Comparison of ENCODE assay signal across 8 cellular contexts in the genomic region with DNA sequence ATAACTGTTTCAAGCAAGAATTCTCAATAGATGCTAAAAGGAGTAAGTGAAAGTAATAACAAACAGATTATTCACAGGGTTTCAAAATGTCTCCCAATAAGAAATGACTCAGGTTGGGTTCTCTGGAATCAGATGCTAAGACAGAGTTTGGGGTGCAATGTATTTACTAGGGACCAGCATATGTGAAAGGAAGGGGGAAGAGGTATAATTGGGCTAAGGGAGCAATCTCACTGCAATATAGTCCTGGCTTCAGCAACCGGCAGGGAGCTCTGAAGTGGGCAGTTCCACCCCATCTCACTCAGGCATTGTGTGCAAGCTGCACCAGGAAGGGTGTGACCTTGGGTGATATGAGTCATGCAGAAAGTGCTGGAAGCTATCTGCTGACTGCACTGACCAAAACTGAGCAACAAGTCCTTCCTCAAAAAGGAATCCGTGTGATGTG. TPM values are rescaled to one million over a fixed set of nuclear protein-coding genes. Genes with fewer than 3 reads are reported as not detected.
DNase-seq lines count a peak whose midpoint lies in the region; ATAC-seq and TF ChIP-seq lines count a peak whose summit lies in the region.

No MANE protein-coding gene starts in this region.

- CTCF ChIA-PET in activated naive CD4-positive, alpha-beta T cell treated with anti-CD3 and anti-CD28 coated beads for 36 hours (lab: Charles Lee), result no interaction called here

- H3K9me3 Mint-ChIP-seq in activated naive CD4-positive, alpha-beta T cell treated with anti-CD3 and anti-CD28 coated beads for 36 hours, result peaks cover 20% of the 10 kb centered on the region

- no peak overlapping the region for H3K4me3 Mint-ChIP-seq in activated naive CD4-positive, alpha-beta T cell treated with anti-CD3 and anti-CD28 coated beads for 36 hours

- intact Hi-C loops in activated naive CD4-positive, alpha-beta T cell treated with anti-CD3 and anti-CD28 coated beads for 36 hours (cut with micrococcal nuclease), result loop anchor here (2.0 kb wide), 2 partner anchors 23 to 33 kb away; partner anchors contain the start of gene ZDHHC20
- intact Hi-C loops in left ventricle myocardium superior (cut with micrococcal nuclease), result no loop called here

- H3K27me3 Mint-ChIP-seq in activated naive CD4-positive, alpha-beta T cell treated with anti-CD3 and anti-CD28 coated beads for 36 hours (ENCODE audit: low read depth), result no peaks in the 10 kb centered on the region

- H3K27me3 ChIP-seq in WERI-Rb-1 (ENCODE audit: insufficient read depth, low read depth, severe bottlenecking), result no peaks in the 10 kb centered on the region

- H3K4me3 ChIP-seq in WERI-Rb-1 (ENCODE audit: low read depth, low read length), result no peak overlapping the region

- DNase-seq in OCI-M2 (lab: John Stamatoyannopoulos, UW; ENCODE audit: unreplicated experiment) (peak; percentile 6), left ventricle myocardium superior (peak; percentile 42), KG1 (lab: John Stamatoyannopoulos, UW) (no peak), WERI-Rb-1 (no peak)
- peak; percentile 60 for DNase-seq in activated naive CD4-positive, alpha-beta T cell treated with anti-CD3 and anti-CD28 coated beads for 36 hours
- DNase-seq in stimulated activated CD4-positive, alpha-beta T cell treated with anti-CD3 and anti-CD28 coated beads, Interleukin-2, amount 100 ng/mL, for 24 hours, result peak; percentile 15 to 40

- H3K9me3 ChIP-seq in WERI-Rb-1 (ENCODE audit: severe bottlenecking), result no peaks in the 10 kb centered on the region

- H3K27ac Mint-ChIP-seq in activated naive CD4-positive, alpha-beta T cell treated with anti-CD3 and anti-CD28 coated beads for 36 hours, result no peak overlapping the region

- H3K4me1 Mint-ChIP-seq in activated naive CD4-positive, alpha-beta T cell treated with anti-CD3 and anti-CD28 coated beads for 36 hours (ENCODE audit: low read depth), result peaks cover 29% of the 10 kb centered on the region

- ATAC-seq in GM18520 (IDR thresholded peaks at IDR 0.05; ENCODE audit: unreplicated experiment) (peak; percentile 97), HG02884 (IDR thresholded peaks at IDR 0.05; ENCODE audit: unreplicated experiment) (peak; percentile 96), left ventricle myocardium superior (peak; percentile 98)

- H3K27ac ChIP-seq in WERI-Rb-1, result no peak overlapping the region

- no peaks in the 10 kb centered on the region for H3K36me3 ChIP-seq in WERI-Rb-1

- TF ChIP-seq CTCF in WERI-Rb-1 (IDR thresholded peaks at IDR 0.05; ENCODE audit: low read depth, low read length), result no peak

- peaks cover 36% of the 10 kb centered on the region for H3K36me3 Mint-ChIP-seq in activated naive CD4-positive, alpha-beta T cell treated with anti-CD3 and anti-CD28 coated beads for 36 hours (ENCODE audit: low read depth)

RNA-seq across cellular contexts. Expression of gene ZDHHC20, which starts 23.4 kb away (rescaled TPM):
- total RNA-seq in activated naive CD4-positive, alpha-beta T cell treated with anti-CD3 and anti-CD28 coated beads for 36 hours, result 10 to 100 TPM; 48.0 to 50.7 TPM
- 16.2 TPM for total RNA-seq in left ventricle myocardium superior

Comparison
In these comparisons a context has a peak if more than half of its experiments do, and no peak if none do; other contexts are left out.
1. DNase-seq: peak in OCI-M2 (single experiment), activated naive CD4-positive, alpha-beta T cell treated with anti-CD3 and anti-CD28 coated beads for 36 hours (single experiment), left ventricle myocardium superior (single experiment) and stimulated activated CD4-positive, alpha-beta T cell treated with anti-CD3 and anti-CD28 coated beads, Interleukin-2, amount 100 ng/mL, for 24 hours (2 of 2); none in KG1 (single experiment) and WERI-Rb-1 (single experiment).
2. Peak in every context shown above with its lines, with median percentiles within 50 percentile points of each other: ATAC-seq.